In genomic region chr19:3204646-3205275, GRCh38 we compare ENCODE assay signal across 38 cellular contexts. TPM values are rescaled to one million over a fixed set of nuclear protein-coding genes. Genes with fewer than 3 reads are reported as not detected.
"Had no signal": no experiment of that assay in that cellular context is flagged by ENCODE, and none has a peak within 500 bp of the region (broad histone marks: within the 10 kb centered on the region; RNA-seq: fewer than 3 reads in every experiment).

No MANE protein-coding gene starts in this region.

- H3K36me3 Mint-ChIP-seq: activated naive CD4-positive, alpha-beta T cell treated with anti-CD3 and anti-CD28 coated beads, Interleukin-2, amount 50 U/mL, for 72 hours; activated naive CD8-positive, alpha-beta T cell treated with anti-CD3 and anti-CD28 coated beads for 36 hours had no signal

- H3K27ac Mint-ChIP-seq: activated B cell treated with CpG ODN at 0.5 μM for 24 hours; activated CD4-positive, alpha-beta memory T cell treated with anti-CD3 and anti-CD28 coated beads for 36 hours; activated CD4-positive, alpha-beta T cell treated with anti-CD3 and anti-CD28 coated beads, Interleukin-2, amount 10 ng/mL, durations not matched to agents 24 days and 14 days; activated CD8-positive, alpha-beta T cell treated with anti-CD3 and anti-CD28 coated beads for 36 hours; activated naive CD4-positive, alpha-beta T cell treated with anti-CD3 and anti-CD28 coated beads for 36 hours; activated naive CD4-positive, alpha-beta T cell treated with anti-CD3 and anti-CD28 coated beads, Interleukin-2, amount 50 U/mL, for 72 hours; activated naive CD8-positive, alpha-beta T cell treated with anti-CD3 and anti-CD28 coated beads for 36 hours; activated T-cell treated with anti-CD3 and anti-CD28 coated beads, Interleukin-2, amount 50 U/mL, for 72 hours; activated T-helper 1 cell treated with anti-CD3 and anti-CD28 coated beads, Interleukin-12 subunit alpha, Interleukin-12 subunit beta, Interleukin-2, Interleukin-4 antibody, amounts not matched to agents 30 ng/mL and 10 ng/mL and 1 ng/mL, durations not matched to agents 14 hours and 24 hours and 36 hours; activated T-helper 17 cell treated with anti-CD3 and anti-CD28 coated beads, Interleukin-2, amount 50 U/mL, for 72 hours; T-helper 1 cell treated with Interleukin-12 subunit alpha and Interleukin-12 subunit beta and Interleukin-4 antibody, amounts not matched to agents 30 μg/mL and 1 μg/mL, for 36 hours; T-helper 2 cell treated with Interferon-gamma antibody and Interleukin-4, amounts not matched to agents 5 μg/mL and 100 μg/mL, for 36 hours had no signal

- H3K27ac ChIP-seq: adrenal gland, body of pancreas, brain microvascular endothelial cell, breast epithelium, VCaP had no signal

- DNase-seq: activated B cell treated with CpG ODN at 0.5 μM for 24 hours; activated CD4-positive, alpha-beta memory T cell treated with anti-CD3 and anti-CD28 coated beads for 36 hours; activated CD4-positive, alpha-beta T cell treated with anti-CD3 and anti-CD28 coated beads for 4 hours; activated CD4-positive, alpha-beta T cell treated with anti-CD3 and anti-CD28 coated beads, Interleukin-2, amount 10 ng/mL, durations not matched to agents 24 days and 14 days; activated CD4-positive, alpha-beta T cell treated with anti-CD3 and anti-CD28 coated beads, Interleukin-2, amount 50 U/mL, for 1 hour; activated CD4-positive, alpha-beta T cell treated with anti-CD3 and anti-CD28 coated beads, Interleukin-2, amount 50 U/mL, for 4 hours; activated CD4-positive, CD25-positive, alpha-beta regulatory T cell treated with anti-CD3 and anti-CD28 coated beads, Interleukin-2, amount 50 U/mL, for 72 hours; activated CD8-positive, alpha-beta memory T cell treated with anti-CD3 and anti-CD28 coated beads, Interleukin-2, amount 50 U/mL, for 4 hours; activated CD8-positive, alpha-beta T cell treated with anti-CD3 and anti-CD28 coated beads for 36 hours; activated effector memory CD4-positive, alpha-beta T cell treated with anti-CD3 and anti-CD28 coated beads, Interleukin-2, amount 50 U/mL, for 16 hours; activated gamma-delta T cell treated with Interleukin-2 at 50 U/mL for 16 hours; activated naive CD4-positive, alpha-beta T cell; activated naive CD4-positive, alpha-beta T cell treated with anti-CD3 and anti-CD28 coated beads for 36 hours; activated naive CD4-positive, alpha-beta T cell treated with anti-CD3 and anti-CD28 coated beads, Interleukin-2, amount 50 U/mL, for 16 hours; activated naive CD8-positive, alpha-beta T cell treated with anti-CD3 and anti-CD28 coated beads for 36 hours; activated T-cell treated with anti-CD3 and anti-CD28 coated beads for 4 hours; activated T-cell treated with anti-CD3 and anti-CD28 coated beads, Interleukin-2, amount 50 U/mL, for 1 hour; activated T-cell treated with anti-CD3 and anti-CD28 coated beads, Interleukin-2, amount 50 U/mL, for 4 hours; activated T-cell treated with anti-CD3 and anti-CD28 coated beads, Interleukin-2, amount 50 U/mL, for 72 hours; adrenal gland; amniotic stem cell; aorta; body of pancreas; brain microvascular endothelial cell; central memory CD4-positive, alpha-beta T cell; T-helper 2 cell; T-helper 9 cell had no signal

- H3K4me3 Mint-ChIP-seq: activated B cell treated with CpG ODN at 0.5 μM for 24 hours; activated CD4-positive, alpha-beta memory T cell treated with anti-CD3 and anti-CD28 coated beads for 36 hours; activated CD4-positive, alpha-beta T cell treated with anti-CD3 and anti-CD28 coated beads, Interleukin-2, amount 10 ng/mL, durations not matched to agents 24 days and 14 days; activated CD8-positive, alpha-beta T cell treated with anti-CD3 and anti-CD28 coated beads for 36 hours; activated naive CD4-positive, alpha-beta T cell treated with anti-CD3 and anti-CD28 coated beads for 36 hours; activated naive CD8-positive, alpha-beta T cell treated with anti-CD3 and anti-CD28 coated beads for 36 hours; activated T-cell treated with anti-CD3 and anti-CD28 coated beads, Interleukin-2, amount 50 U/mL, for 4 hours; activated T-cell treated with anti-CD3 and anti-CD28 coated beads, Interleukin-2, amount 50 U/mL, for 72 hours; activated T-helper 1 cell treated with anti-CD3 and anti-CD28 coated beads, Interleukin-12 subunit alpha, Interleukin-12 subunit beta, Interleukin-2, Interleukin-4 antibody, amounts not matched to agents 30 ng/mL and 10 ng/mL and 1 ng/mL, durations not matched to agents 14 hours and 24 hours and 36 hours; activated T-helper 17 cell treated with anti-CD3 and anti-CD28 coated beads, Interleukin-2, amount 50 U/mL, for 72 hours; T-helper 1 cell treated with Interleukin-12 subunit alpha and Interleukin-12 subunit beta and Interleukin-4 antibody, amounts not matched to agents 30 μg/mL and 1 μg/mL, for 36 hours; T-helper 2 cell treated with Interferon-gamma antibody and Interleukin-4, amounts not matched to agents 5 μg/mL and 100 μg/mL, for 36 hours had no signal

- H3K9me3 Mint-ChIP-seq: activated B cell treated with CpG ODN at 0.5 μM for 24 hours; activated CD4-positive, alpha-beta memory T cell treated with anti-CD3 and anti-CD28 coated beads for 36 hours; activated CD4-positive, alpha-beta T cell treated with anti-CD3 and anti-CD28 coated beads, Interleukin-2, amount 10 ng/mL, durations not matched to agents 24 days and 14 days; activated CD8-positive, alpha-beta T cell treated with anti-CD3 and anti-CD28 coated beads for 36 hours; activated naive CD4-positive, alpha-beta T cell treated with anti-CD3 and anti-CD28 coated beads for 36 hours; activated naive CD4-positive, alpha-beta T cell treated with anti-CD3 and anti-CD28 coated beads, Interleukin-2, amount 50 U/mL, for 72 hours; activated naive CD8-positive, alpha-beta T cell treated with anti-CD3 and anti-CD28 coated beads for 36 hours; activated T-cell treated with anti-CD3 and anti-CD28 coated beads, Interleukin-2, amount 50 U/mL, for 4 hours; activated T-cell treated with anti-CD3 and anti-CD28 coated beads, Interleukin-2, amount 50 U/mL, for 72 hours; activated T-helper 1 cell treated with anti-CD3 and anti-CD28 coated beads, Interleukin-12 subunit alpha, Interleukin-12 subunit beta, Interleukin-2, Interleukin-4 antibody, amounts not matched to agents 30 ng/mL and 10 ng/mL and 1 ng/mL, durations not matched to agents 14 hours and 24 hours and 36 hours; activated T-helper 17 cell treated with anti-CD3 and anti-CD28 coated beads, Interleukin-2, amount 50 U/mL, for 72 hours; T-helper 1 cell treated with Interleukin-12 subunit alpha and Interleukin-12 subunit beta and Interleukin-4 antibody, amounts not matched to agents 30 μg/mL and 1 μg/mL, for 36 hours; T-helper 2 cell treated with Interferon-gamma antibody and Interleukin-4, amounts not matched to agents 5 μg/mL and 100 μg/mL, for 36 hours had no signal

- H3K4me1 Mint-ChIP-seq: activated B cell treated with CpG ODN at 0.5 μM for 24 hours; activated CD4-positive, alpha-beta T cell treated with anti-CD3 and anti-CD28 coated beads, Interleukin-2, amount 10 ng/mL, durations not matched to agents 24 days and 14 days; activated naive CD8-positive, alpha-beta T cell treated with anti-CD3 and anti-CD28 coated beads for 36 hours; activated T-helper 17 cell treated with anti-CD3 and anti-CD28 coated beads, Interleukin-2, amount 50 U/mL, for 72 hours had no signal

- FAIRE-seq: astrocyte, TTC549 had no signal

- ATAC-seq: activated CD8-positive, alpha-beta T cell treated with anti-CD3 and anti-CD28 coated beads for 36 hours; activated naive CD4-positive, alpha-beta T cell treated with anti-CD3 and anti-CD28 coated beads, Interleukin-2, amount 50 U/mL, for 72 hours; activated T-cell treated with anti-CD3 and anti-CD28 coated beads, Interleukin-2, amount 50 U/mL, for 72 hours; activated T-helper 17 cell treated with anti-CD3 and anti-CD28 coated beads, Interleukin-2, amount 50 U/mL, for 72 hours; body of pancreas had no signal

- H3K27me3 Mint-ChIP-seq: activated B cell treated with CpG ODN at 0.5 μM for 24 hours; activated CD4-positive, alpha-beta memory T cell treated with anti-CD3 and anti-CD28 coated beads for 36 hours; activated CD4-positive, alpha-beta T cell treated with anti-CD3 and anti-CD28 coated beads, Interleukin-2, amount 10 ng/mL, durations not matched to agents 24 days and 14 days; activated CD8-positive, alpha-beta T cell treated with anti-CD3 and anti-CD28 coated beads for 36 hours; activated naive CD8-positive, alpha-beta T cell treated with anti-CD3 and anti-CD28 coated beads for 36 hours; activated T-helper 17 cell treated with anti-CD3 and anti-CD28 coated beads, Interleukin-2, amount 50 U/mL, for 72 hours had no signal

RNA-seq across cellular contexts. Expression of gene CELF5, which starts 19.7 kb away (rescaled TPM):
- total RNA-seq: activated B cell treated with CpG ODN at 0.5 μM for 24 hours; activated naive CD4-positive, alpha-beta T cell treated with anti-CD3 and anti-CD28 coated beads for 36 hours; aorta; cardiac septum had no signal

RNA-seq across cellular contexts. Expression of gene S1PR4, which starts 26.2 kb away (rescaled TPM):
- total RNA-seq: astrocyte, cerebellum had no signal
